15 cellular contexts compared by ENCODE assay signal in genomic region chr22:47801541-47802245, GRCh38.
A peak's percentile ranks its signal among the peaks of the same experiment; 100 is the strongest.
DNase-seq lines count a peak whose midpoint lies in the region; TF ChIP-seq lines count a peak whose summit lies in the region.
"Had no signal": no experiment of that assay in that cellular context is flagged by ENCODE, and none has a peak within 500 bp of the region (broad histone marks: within the 10 kb centered on the region; RNA-seq: fewer than 3 reads in every experiment).

No MANE protein-coding gene starts in this region.

- no peaks in the 10 kb centered on the region for H3K9me3 ChIP-seq in testis

- no peaks in the 10 kb centered on the region for H3K27me3 ChIP-seq in testis

- no peak for TF ChIP-seq CTCF in CD14-positive monocyte (IDR thresholded peaks at IDR 0.05)
- TF ChIP-seq CTCF in coronary artery (IDR thresholded peaks at IDR 0.05) = no peak
- no peak for TF ChIP-seq CTCF in neural crest cell (conservative IDR thresholded peaks at IDR 0.05)
- no peak for TF ChIP-seq CTCF in testis (IDR thresholded peaks at IDR 0.05)

- no peaks in the 10 kb centered on the region for H3K4me1 Mint-ChIP-seq in CD14-positive monocyte
- H3K4me1 Mint-ChIP-seq in neural crest cell = peaks cover 7% of the 10 kb centered on the region
- no peaks in the 10 kb centered on the region for H3K4me1 Mint-ChIP-seq in activated T-helper 1 cell treated with anti-CD3 and anti-CD28 coated beads, Interleukin-12 subunit alpha, Interleukin-12 subunit beta, Interleukin-2, Interleukin-4 antibody, amounts not matched to agents 30 ng/mL and 10 ng/mL and 1 ng/mL, durations not matched to agents 14 hours and 24 hours and 36 hours (ENCODE audit: low read depth)

- intact Hi-C loops in CD14-positive monocyte (cut with micrococcal nuclease) = no loop called here
- intact Hi-C loops in testis (cut with DNase I; ENCODE audit: low total_unique reads) = no loop called here
- intact Hi-C loops in activated T-helper 1 cell treated with anti-CD3 and anti-CD28 coated beads, Interleukin-12 subunit alpha, Interleukin-12 subunit beta, Interleukin-2, Interleukin-4 antibody, amounts not matched to agents 30 ng/mL and 10 ng/mL and 1 ng/mL, durations not matched to agents 14 hours and 24 hours and 36 hours (cut with micrococcal nuclease) = no loop called here

- no peaks in the 10 kb centered on the region for H3K4me1 ChIP-seq in testis

- H3K4me3 Mint-ChIP-seq in CD14-positive monocyte = no peak overlapping the region
- H3K4me3 Mint-ChIP-seq in neural crest cell = no peak overlapping the region
- H3K4me3 Mint-ChIP-seq in activated T-helper 1 cell treated with anti-CD3 and anti-CD28 coated beads, Interleukin-12 subunit alpha, Interleukin-12 subunit beta, Interleukin-2, Interleukin-4 antibody, amounts not matched to agents 30 ng/mL and 10 ng/mL and 1 ng/mL, durations not matched to agents 14 hours and 24 hours and 36 hours = no peak overlapping the region

- H3K27ac Mint-ChIP-seq in CD14-positive monocyte (no peak overlapping the region), neural crest cell (ENCODE audit: unreplicated experiment) (peak overlapping the region; percentile 75)
- no peak overlapping the region for H3K27ac Mint-ChIP-seq in activated T-helper 1 cell treated with anti-CD3 and anti-CD28 coated beads, Interleukin-12 subunit alpha, Interleukin-12 subunit beta, Interleukin-2, Interleukin-4 antibody, amounts not matched to agents 30 ng/mL and 10 ng/mL and 1 ng/mL, durations not matched to agents 14 hours and 24 hours and 36 hours

- no peak for TF ChIP-seq POLR2A in testis (IDR thresholded peaks at IDR 0.05)

- H3K27me3 Mint-ChIP-seq in CD14-positive monocyte (ENCODE audit: low read depth in 3 of 3) (peaks cover 3 to 16% (median 4%) of the 10 kb centered on the region in 3 donors), neural crest cell (ENCODE audit: low read depth) (peaks cover 3% of the 10 kb centered on the region)
- no peaks in the 10 kb centered on the region for H3K27me3 Mint-ChIP-seq in activated T-helper 1 cell treated with anti-CD3 and anti-CD28 coated beads, Interleukin-12 subunit alpha, Interleukin-12 subunit beta, Interleukin-2, Interleukin-4 antibody, amounts not matched to agents 30 ng/mL and 10 ng/mL and 1 ng/mL, durations not matched to agents 14 hours and 24 hours and 36 hours (ENCODE audit: insufficient read depth)

- 92% methylated on average over 11 of the region's 11 CpGs for WGBS in testis, 2 donors

- H3K36me3 Mint-ChIP-seq in CD14-positive monocyte (no peaks in the 10 kb centered on the region), neural crest cell (ENCODE audit: low read depth) (peaks cover 2% of the 10 kb centered on the region)
- H3K36me3 Mint-ChIP-seq in activated T-helper 1 cell treated with anti-CD3 and anti-CD28 coated beads, Interleukin-12 subunit alpha, Interleukin-12 subunit beta, Interleukin-2, Interleukin-4 antibody, amounts not matched to agents 30 ng/mL and 10 ng/mL and 1 ng/mL, durations not matched to agents 14 hours and 24 hours and 36 hours (ENCODE audit: low read depth) = no peaks in the 10 kb centered on the region

- no peaks in the 10 kb centered on the region for H3K36me3 ChIP-seq in testis (ENCODE audit: low read depth, missing control alignments)

- DNase-seq in CD14-positive monocyte (ENCODE audit: low spot score) = peak; percentile 22
- peak; percentile 63 for DNase-seq in coronary artery (ENCODE audit: low spot score)
- no peak for DNase-seq in neural crest cell (ENCODE audit: low read depth, low spot score)
- DNase-seq in testis = peak; percentile 6
- DNase-seq in AG08395 (ENCODE audit: low spot score) = no peak
- no peak for DNase-seq in NK-92 treated with Interleukin-12 subunit alpha and Interleukin-12 subunit beta, amount 100 ng/mL, for 24 hours (lab: John Stamatoyannopoulos, UW)
- no peak for DNase-seq in activated T-helper 1 cell treated with anti-CD3 and anti-CD28 coated beads, Interleukin-12 subunit alpha, Interleukin-12 subunit beta, Interleukin-2, Interleukin-4 antibody, amounts not matched to agents 30 ng/mL and 10 ng/mL and 1 ng/mL, durations not matched to agents 14 hours and 24 hours and 36 hours (ENCODE audit: low spot score)
- DNase-seq: NCI-H1092 treated with DMSO at 0.1 percent for 48 hours, NCI-H146, NCI-H2029 treated with DMSO at 0.1 percent for 48 hours, NCI-H2171 treated with DMSO at 0.1 percent for 48 hours, NCI-H82, SHP77 had no signal

- H3K4me3 ChIP-seq in coronary artery = no peak overlapping the region
- H3K4me3 ChIP-seq in testis = no peak overlapping the region
- H3K4me3 ChIP-seq: K562 had no signal

- H3K27ac ChIP-seq in coronary artery = no peak overlapping the region
- H3K27ac ChIP-seq in testis = no peak overlapping the region
- H3K27ac ChIP-seq: C4-2B had no signal

- H3K9me3 Mint-ChIP-seq in CD14-positive monocyte = peaks cover 0 to 24% (median 6%) of the 10 kb centered on the region in 7 donors
- H3K9me3 Mint-ChIP-seq in neural crest cell = peaks cover 11% of the 10 kb centered on the region
- H3K9me3 Mint-ChIP-seq in activated T-helper 1 cell treated with anti-CD3 and anti-CD28 coated beads, Interleukin-12 subunit alpha, Interleukin-12 subunit beta, Interleukin-2, Interleukin-4 antibody, amounts not matched to agents 30 ng/mL and 10 ng/mL and 1 ng/mL, durations not matched to agents 14 hours and 24 hours and 36 hours = no peaks in the 10 kb centered on the region

Comparison
In these comparisons a context has a peak if more than half of its experiments do, and no peak if none do; other contexts are left out.
1. DNase-seq: peak in CD14-positive monocyte (single experiment), coronary artery (single experiment) and testis (single experiment); none in neural crest cell (single experiment), AG08395 (single experiment), NK-92 treated with Interleukin-12 subunit alpha and Interleukin-12 subunit beta, amount 100 ng/mL, for 24 hours (single experiment) and activated T-helper 1 cell treated with anti-CD3 and anti-CD28 coated beads, Interleukin-12 subunit alpha, Interleukin-12 subunit beta, Interleukin-2, Interleukin-4 antibody, amounts not matched to agents 30 ng/mL and 10 ng/mL and 1 ng/mL, durations not matched to agents 14 hours and 24 hours and 36 hours (single experiment).